In genomic region chr20:61744691-61745396, GRCh38 we compare ENCODE assay signal across 16 cellular contexts.
DNase-seq lines count a peak whose midpoint lies in the region; TF ChIP-seq lines count a peak whose summit lies in the region.
"Had no signal": no experiment of that assay in that cellular context is flagged by ENCODE, and none has a peak within 500 bp of the region (broad histone marks: within the 10 kb centered on the region; RNA-seq: fewer than 3 reads in every experiment).

No MANE protein-coding gene starts in this region.

- no peaks in the 10 kb centered on the region for H3K27me3 ChIP-seq in colonic mucosa
- H3K27me3 ChIP-seq in BE2C, result no peaks in the 10 kb centered on the region
- H3K27me3 ChIP-seq: right atrium auricular region, tibial nerve had no signal

- H3K4me1 ChIP-seq in colonic mucosa (no peaks in the 10 kb centered on the region), BE2C (no peaks in the 10 kb centered on the region)
- H3K4me1 ChIP-seq: right atrium auricular region, tibial nerve had no signal

- H3K36me3 ChIP-seq in colonic mucosa (no peaks in the 10 kb centered on the region), BE2C (no peaks in the 10 kb centered on the region)
- H3K36me3 ChIP-seq: right atrium auricular region, tibial nerve had no signal

- H3K9ac ChIP-seq in colonic mucosa (ENCODE audit: low read depth in 2 of 2, low read length in 2 of 2), result no peak overlapping the region
- H3K9ac ChIP-seq: SK-N-SH had no signal

- H3K4me3 ChIP-seq in fibroblast of pulmonary artery (replicated peaks; ENCODE audit: low read depth, low read length) (no peak overlapping the region), colonic mucosa (no peak overlapping the region), BE2C (ENCODE audit: low read depth, low read length) (no peak overlapping the region)
- H3K4me3 ChIP-seq: right atrium auricular region, tibial nerve had no signal

- intact Hi-C loops in posterior vena cava (cut with DNase I), result no loop called here
- intact Hi-C loops in colonic mucosa (cut with DNase I), result no loop called here

- in situ Hi-C loops in G401 (cut with HindIII; ENCODE audit: low sequenced_read_pairs), result no loop called here

- H3K27ac ChIP-seq in colonic mucosa, result no peak overlapping the region
- H3K27ac ChIP-seq: right atrium auricular region, tibial nerve had no signal

- no peaks in the 10 kb centered on the region for H3K9me3 ChIP-seq in colonic mucosa
- H3K9me3 ChIP-seq in BE2C, result no peaks in the 10 kb centered on the region
- H3K9me3 ChIP-seq: SK-N-SH had no signal

- TF ChIP-seq CTCF in fibroblast of pulmonary artery (IDR thresholded peaks at IDR 0.05; ENCODE audit: low read length, missing control alignments), result no peak
- TF ChIP-seq CTCF in colonic mucosa (IDR thresholded peaks at IDR 0.05), result no peak
- no peak for TF ChIP-seq CTCF in BE2C (IDR thresholded peaks at IDR 0.05; ENCODE audit: low read depth, low read length)

- DNase-seq in GM03348 (ENCODE audit: low spot score) (peak; percentile 65), RKO (ENCODE audit: low spot score) (peak; percentile 48), fibroblast of pulmonary artery (ENCODE audit: low read depth) (peak; percentile 6), posterior vena cava (ENCODE audit: low spot score) (peak; percentile 59), colonic mucosa (no peak), BE2C (no peak), G401 (ENCODE audit: low spot score) (no peak)
- DNase-seq: CD4-positive, CD25-positive, alpha-beta regulatory T cell; endodermal cell; GDM1; natural killer cell; NCI-H345; SK-N-SH; stimulated activated CD4-positive, alpha-beta T cell treated with anti-CD3 and anti-CD28 coated beads, Interleukin-2, amount 100 ng/mL, for 48 hours had no signal

Comparison
In these comparisons a context has a peak if more than half of its experiments do, and no peak if none do; other contexts are left out.
1. DNase-seq: peak in GM03348 (single experiment), RKO (single experiment), fibroblast of pulmonary artery (single experiment) and posterior vena cava (single experiment); none in colonic mucosa (single experiment), BE2C (single experiment) and G401 (single experiment).